Comparison of ENCODE assay signal across 20 cellular contexts in the genomic region with DNA sequence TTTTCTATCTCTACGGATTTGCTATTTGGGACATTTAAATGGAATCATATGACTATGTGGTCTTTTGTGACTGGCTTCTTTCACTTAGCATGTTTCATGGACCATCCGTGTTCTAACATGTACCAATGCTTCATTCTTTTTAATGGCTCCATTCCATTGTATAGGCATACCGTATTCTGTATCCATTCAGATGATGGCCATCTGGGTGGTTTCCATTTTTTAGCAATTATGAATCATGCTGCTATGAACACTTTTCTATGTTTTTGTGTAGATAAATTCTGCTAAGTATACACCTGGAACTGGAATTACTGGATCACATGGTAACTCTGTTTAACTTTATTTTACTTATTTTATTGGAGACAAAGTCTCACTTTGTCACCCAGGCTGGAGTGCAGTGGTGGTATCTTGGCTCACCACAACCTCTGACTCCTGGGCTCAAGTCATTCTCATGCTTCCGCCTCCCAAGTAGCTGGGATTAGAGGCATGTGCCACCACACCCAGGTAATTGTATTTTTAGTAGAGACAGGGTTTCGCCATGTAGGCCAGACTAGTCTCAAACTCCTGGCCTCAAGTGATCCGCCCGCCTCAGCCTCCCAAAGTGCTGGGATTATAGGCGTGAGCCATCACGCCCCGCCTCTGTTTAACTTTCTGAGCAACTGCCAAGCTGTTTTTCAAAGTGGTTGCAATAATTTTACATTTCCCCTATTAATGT. TPM values are rescaled to one million over a fixed set of nuclear protein-coding genes. Genes with fewer than 3 reads are reported as not detected.
DNase-seq lines count a peak whose midpoint lies in the region; ATAC-seq, FAIRE-seq and TF ChIP-seq lines count a peak whose summit lies in the region.
"Had no signal": no experiment of that assay in that cellular context is flagged by ENCODE, and none has a peak within 500 bp of the region (broad histone marks: within the 10 kb centered on the region; RNA-seq: fewer than 3 reads in every experiment).

No MANE protein-coding gene starts in this region.

- no peak overlapping the region for H3K4me3 ChIP-seq in bronchial epithelial cell (ENCODE audit: low read depth, low read length)
- H3K4me3 ChIP-seq: SJCRH30, tibial artery had no signal

- no peak for FAIRE-seq in bronchial epithelial cell (lab: Jason Lieb, UNC)
- FAIRE-seq: GM12892 had no signal

- ATAC-seq in GM18511 (IDR thresholded peaks at IDR 0.05; ENCODE audit: unreplicated experiment), result no peak
- ATAC-seq: activated CD4-positive, CD25-positive, alpha-beta regulatory T cell treated with anti-CD3 and anti-CD28 coated beads, Interleukin-2, amount 50 U/mL, for 24 hours; effector memory CD8-positive, alpha-beta T cell had no signal

- TF ChIP-seq CTCF in bronchial epithelial cell (IDR thresholded peaks at IDR 0.05; ENCODE audit: insufficient read depth, low read length, severe bottlenecking), result no peak

- no peaks in the 10 kb centered on the region for H3K27me3 ChIP-seq in bronchial epithelial cell (ENCODE audit: control insufficient read depth, insufficient read depth, low read length)
- H3K27me3 ChIP-seq: SJCRH30, tibial artery had no signal

- DNase-seq in DMS 273 (lab: John Stamatoyannopoulos, UW; ENCODE audit: unreplicated experiment) (peak; percentile 9), DMS 273 treated with DMSO at 0.1 percent for 48 hours (lab: John Stamatoyannopoulos, UW) (no peak), HT-29 (ENCODE audit: low spot score) (peak; percentile 13), bronchial epithelial cell (ENCODE audit: low read depth) (peak; percentile 52), myocyte (ENCODE audit: low read depth) (peak; percentile 15), NCI-H526 (lab: John Stamatoyannopoulos, UW) (no peak), OCI-M1 (lab: John Stamatoyannopoulos, UW) (no peak)
- DNase-seq: activated naive CD4-positive, alpha-beta T cell; anterior cingulate cortex; DMS153; effector memory CD8-positive, alpha-beta T cell; hippocampal formation; retina; stimulated activated CD4-positive, alpha-beta T cell treated with anti-CD3 and anti-CD28 coated beads, Interleukin-15, amount 100 ng/mL, for 24 hours; stimulated activated naive CD4-positive, alpha-beta T cell; tibial artery had no signal

- H3K36me3 ChIP-seq in bronchial epithelial cell (ENCODE audit: control insufficient read depth, insufficient read depth, low read length), result peaks cover 8% of the 10 kb centered on the region

RNA-seq across cellular contexts. Expression of a gene that starts 13.4 kb away (rescaled TPM):
- 23.7 and 23.8 TPM in 2 replicates for total RNA-seq in HT-29 (2014; rRNA removed; shearing (Covaris generic))
- total RNA-seq in bronchial epithelial cell (32.9 and 34.8 TPM in 2 replicates), myocyte (24.3 and 24.4 TPM in 2 replicates)
- 26.7 TPM for polyA plus RNA-seq in myocyte (2012)

Comparison
In these comparisons a context has a peak if more than half of its experiments do, and no peak if none do; other contexts are left out.
1. DNase-seq: peak in DMS 273 (single experiment), HT-29 (single experiment), bronchial epithelial cell (single experiment) and myocyte (single experiment); none in DMS 273 treated with DMSO at 0.1 percent for 48 hours (single experiment), NCI-H526 (0 of 2) and OCI-M1 (single experiment).